24 cellular contexts compared by ENCODE assay signal in the genomic region with DNA sequence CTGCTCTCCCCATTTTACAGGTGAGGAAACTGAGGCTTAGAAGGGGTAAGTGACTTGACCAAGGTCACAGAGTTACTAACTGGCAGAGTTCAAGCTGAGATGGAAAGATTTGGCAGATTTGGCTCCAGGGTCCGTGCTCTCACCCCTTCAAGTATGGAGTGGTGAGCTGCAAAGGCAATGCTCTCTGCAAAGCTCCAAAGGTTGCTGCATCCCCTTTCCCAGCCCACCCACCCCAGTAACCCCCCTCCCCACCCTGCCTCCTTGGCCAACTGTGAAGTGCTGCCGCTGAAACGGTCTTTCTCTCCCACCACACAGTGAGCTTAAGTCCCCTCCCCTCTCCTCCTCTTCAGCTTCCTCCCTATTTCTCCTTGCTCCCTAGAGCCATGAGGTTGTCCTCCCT.
"Had no signal": no experiment of that assay in that cellular context is flagged by ENCODE, and none has a peak within 500 bp of the region (broad histone marks: within the 10 kb centered on the region; RNA-seq: fewer than 3 reads in every experiment).

No MANE protein-coding gene starts in this region.

- H3K9me3 ChIP-seq: heart left ventricle, left lung, lower lobe of right lung, right atrium auricular region, right lobe of liver, spleen, suprapubic skin, thoracic aorta, tibial artery, upper lobe of right lung had no signal

- H3K79me2 ChIP-seq: parathyroid adenoma had no signal

- H2AFZ ChIP-seq: parathyroid adenoma had no signal

- H3K27me3 ChIP-seq: heart left ventricle, left lung, right atrium auricular region, right lobe of liver, spleen, suprapubic skin, tibial artery, upper lobe of right lung had no signal

- DNase-seq: immature natural killer cell; kidney; left colon; left lung; lower lobe of right lung; mammary epithelial cell; mesendoderm; naive thymus-derived CD4-positive, alpha-beta T cell; right lobe of liver; spleen; stimulated activated CD4-positive, alpha-beta T cell treated with anti-CD3 and anti-CD28 coated beads, Interleukin-4, amount 100 ng/mL, for 24 hours; stimulated activated naive CD4-positive, alpha-beta T cell; trophoblast cell; upper lobe of right lung had no signal

- H3K27ac ChIP-seq: heart left ventricle, left lung, lower lobe of right lung, parathyroid adenoma, right atrium auricular region, right lobe of liver, skin epidermis, spleen, suprapubic skin, thoracic aorta, tibial artery, upper lobe of right lung had no signal

- H3K9ac ChIP-seq: parathyroid adenoma had no signal

- H3K36me3 ChIP-seq: heart left ventricle, left lung, lower lobe of right lung, right atrium auricular region, right lobe of liver, spleen, suprapubic skin, thoracic aorta, tibial artery, upper lobe of right lung had no signal

- FAIRE-seq: islet of Langerhans, kidney, urothelium cell line had no signal

- H3K4me3 ChIP-seq: heart left ventricle, left lung, lower lobe of right lung, right atrium auricular region, right lobe of liver, skin epidermis, spleen, suprapubic skin, thoracic aorta, tibial artery, upper lobe of right lung had no signal

- H3K4me1 ChIP-seq: left lung, lower lobe of right lung, parathyroid adenoma, right lobe of liver, spleen, suprapubic skin, tibial artery, upper lobe of right lung had no signal

- ATAC-seq: left colon; left lung; lower lobe of right lung; natural killer cell treated with Interleukin-12 subunit alpha and Interleukin-12 subunit beta and Interleukin-15 and Interleukin-18, amount 100 ng/mL, for 72 hours; right lobe of liver; upper lobe of right lung had no signal
